In the genomic region with DNA sequence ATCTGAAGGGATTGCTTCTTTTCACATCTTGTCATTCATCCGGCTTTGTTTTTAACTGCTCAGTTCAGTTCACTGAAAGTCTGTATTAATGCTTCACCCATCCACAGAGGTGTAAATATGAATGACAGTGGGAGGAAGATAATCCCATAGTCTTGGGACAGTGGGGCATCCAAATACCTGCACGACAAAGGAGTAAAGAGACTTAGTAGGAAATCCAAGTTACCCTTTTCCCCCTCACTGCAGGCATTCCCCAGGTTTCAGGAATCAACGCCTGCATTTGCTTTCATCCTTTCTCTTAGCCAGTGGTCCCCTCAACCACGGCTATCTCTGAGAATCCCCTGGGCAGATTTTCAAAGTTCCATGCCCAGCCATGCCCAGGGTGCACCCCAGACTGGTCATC, we compare ENCODE assay signal across 1 cellular context.
TF ChIP-seq lines count a peak whose summit lies in the region.

No MANE protein-coding gene starts in this region.

TF ChIP-seq in WTC11, 78 proteins besides CTCF, POLR2A, EP300 and RAD21 (continued from another document):
- TF ChIP-seq, protein P1, sequence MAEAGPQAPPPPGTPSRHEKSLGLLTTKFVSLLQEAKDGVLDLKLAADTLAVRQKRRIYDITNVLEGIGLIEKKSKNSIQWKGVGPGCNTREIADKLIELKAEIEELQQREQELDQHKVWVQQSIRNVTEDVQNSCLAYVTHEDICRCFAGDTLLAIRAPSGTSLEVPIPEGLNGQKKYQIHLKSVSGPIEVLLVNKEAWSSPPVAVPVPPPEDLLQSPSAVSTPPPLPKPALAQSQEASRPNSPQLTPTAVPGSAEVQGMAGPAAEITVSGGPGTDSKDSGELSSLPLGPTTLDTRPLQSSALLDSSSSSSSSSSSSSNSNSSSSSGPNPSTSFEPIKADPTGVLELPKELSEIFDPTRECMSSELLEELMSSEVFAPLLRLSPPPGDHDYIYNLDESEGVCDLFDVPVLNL (CRISPR knock-in tag; IDR thresholded peaks at IDR 0.05; ENCODE audit: borderline replicate concordance, low read depth): no peak
- no peak for TF ChIP-seq TP53 (CRISPR knock-in tag; IDR thresholded peaks at IDR 0.05)
- TF ChIP-seq JUN (CRISPR knock-in tag; IDR thresholded peaks at IDR 0.05): no peak
- TF ChIP-seq, protein P2, sequence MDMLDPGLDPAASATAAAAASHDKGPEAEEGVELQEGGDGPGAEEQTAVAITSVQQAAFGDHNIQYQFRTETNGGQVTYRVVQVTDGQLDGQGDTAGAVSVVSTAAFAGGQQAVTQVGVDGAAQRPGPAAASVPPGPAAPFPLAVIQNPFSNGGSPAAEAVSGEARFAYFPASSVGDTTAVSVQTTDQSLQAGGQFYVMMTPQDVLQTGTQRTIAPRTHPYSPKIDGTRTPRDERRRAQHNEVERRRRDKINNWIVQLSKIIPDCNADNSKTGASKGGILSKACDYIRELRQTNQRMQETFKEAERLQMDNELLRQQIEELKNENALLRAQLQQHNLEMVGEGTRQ (CRISPR knock-in tag; IDR thresholded peaks at IDR 0.05): no peak
